ENCODE assay signal across 8 cellular contexts in genomic region chr7:99409192-99409572, GRCh38. TPM values are rescaled to one million over a fixed set of nuclear protein-coding genes. Genes with fewer than 3 reads are reported as not detected.
DNase-seq lines count a peak whose midpoint lies in the region; TF ChIP-seq lines count a peak whose summit lies in the region.

No MANE protein-coding gene starts in this region.

- H3K27me3 ChIP-seq in HUES48 (ENCODE audit: control insufficient read depth, insufficient read depth, low read length) (no peaks in the 10 kb centered on the region), liver (ENCODE audit: control insufficient read depth in 4 of 4, insufficient read depth in 4 of 4, low read length in 3 of 4) (no peaks in the 10 kb centered on the region), tibial nerve (no peaks in the 10 kb centered on the region)

- peak overlapping the region; percentile 77 for H3K4me3 ChIP-seq in HUES48 (ENCODE audit: low read depth, low read length)
- H3K4me3 ChIP-seq in liver (ENCODE audit: low read depth in 1 of 3, low read length in 3 of 3): peak overlapping the region; percentile 86 to 99 (median 97)
- H3K4me3 ChIP-seq in tibial nerve: peak overlapping the region; percentile 74 to 100 (median 95)

- no peak for TF ChIP-seq RAD21 in liver (IDR thresholded peaks at IDR 0.05)

- DNase-seq in T-helper 1 cell (no peak), tibial nerve (ENCODE audit: low spot score in 2 of 2) (no peak), iPS-NIHi11 (ENCODE audit: low spot score) (no peak), NCI-H1417 treated with DMSO at 0.1 percent for 48 hours (lab: John Stamatoyannopoulos, UW) (no peak)

- H3K4me3 Mint-ChIP-seq in T-helper 1 cell treated with Interleukin-12 subunit alpha and Interleukin-12 subunit beta and Interleukin-4 antibody, amounts not matched to agents 30 μg/mL and 1 μg/mL, for 36 hours: peak overlapping the region; percentile 100

- peaks cover 29% of the 10 kb centered on the region for H3K36me3 Mint-ChIP-seq in T-helper 1 cell treated with Interleukin-12 subunit alpha and Interleukin-12 subunit beta and Interleukin-4 antibody, amounts not matched to agents 30 μg/mL and 1 μg/mL, for 36 hours (ENCODE audit: low read depth)

- H3K9me3 Mint-ChIP-seq in T-helper 1 cell treated with Interleukin-12 subunit alpha and Interleukin-12 subunit beta and Interleukin-4 antibody, amounts not matched to agents 30 μg/mL and 1 μg/mL, for 36 hours: no peaks in the 10 kb centered on the region

- H3K9ac ChIP-seq in HUES48 (ENCODE audit: low read depth, low read length) (peak overlapping the region; percentile 100), liver (ENCODE audit: low read depth in 1 of 2, low read length in 2 of 2) (peak overlapping the region; percentile 67 to 91)

- H3K9me3 ChIP-seq in HUES48 (ENCODE audit: control insufficient read depth, insufficient read depth, low read length) (no peaks in the 10 kb centered on the region), liver (ENCODE audit: control insufficient read depth in 4 of 4, low read length in 3 of 4) (no peaks in the 10 kb centered on the region), tibial nerve (no peaks in the 10 kb centered on the region)

- H3K4me1 Mint-ChIP-seq in T-helper 1 cell treated with Interleukin-12 subunit alpha and Interleukin-12 subunit beta and Interleukin-4 antibody, amounts not matched to agents 30 μg/mL and 1 μg/mL, for 36 hours (ENCODE audit: low read depth): peaks cover 37% of the 10 kb centered on the region

- no peak for TF ChIP-seq EP300 in tibial nerve (IDR thresholded peaks at IDR 0.05)

- H3K27me3 Mint-ChIP-seq in T-helper 1 cell treated with Interleukin-12 subunit alpha and Interleukin-12 subunit beta and Interleukin-4 antibody, amounts not matched to agents 30 μg/mL and 1 μg/mL, for 36 hours (ENCODE audit: low read depth): no peaks in the 10 kb centered on the region

- peak overlapping the region; percentile 94 for H3K27ac Mint-ChIP-seq in T-helper 1 cell treated with Interleukin-12 subunit alpha and Interleukin-12 subunit beta and Interleukin-4 antibody, amounts not matched to agents 30 μg/mL and 1 μg/mL, for 36 hours

- TF ChIP-seq POLR2A in tibial nerve (IDR thresholded peaks at IDR 0.05): no peak

- H3K36me3 ChIP-seq in HUES48 (ENCODE audit: control insufficient read depth, insufficient read depth, low read length): peaks cover 50% of the 10 kb centered on the region
- peaks cover 5 to 26% (median 19%) of the 10 kb centered on the region in 4 donors for H3K36me3 ChIP-seq in liver (ENCODE audit: control insufficient read depth in 4 of 4, insufficient read depth in 3 of 4, low read depth in 1 of 4, low read length in 3 of 4)
- H3K36me3 ChIP-seq in tibial nerve: peaks cover 0 to 49% (median 10%) of the 10 kb centered on the region in 3 donors

- TF ChIP-seq CTCF in liver (IDR thresholded peaks at IDR 0.05; ENCODE audit: low read depth, low read length, missing input control): no peak
- TF ChIP-seq CTCF in tibial nerve (IDR thresholded peaks at IDR 0.05): no peak

- H3K27ac ChIP-seq in HUES48 (ENCODE audit: low read depth, low read length): peak overlapping the region; percentile 100
- peak overlapping the region; percentile 100 for H3K27ac ChIP-seq in angular gyrus (ENCODE audit: low read depth, low read length)
- peak overlapping the region; percentile 97 to 99 for H3K27ac ChIP-seq in liver (ENCODE audit: low read depth in 1 of 2, low read length in 2 of 2)
- H3K27ac ChIP-seq in tibial nerve: peak overlapping the region; percentile 95 to 98 (median 96)

- under 1% methylated on average over 18 of the region's 18 CpGs for WGBS in liver
- WGBS in tibial nerve, 2 donors: 0 to 1% methylated on average over 18 of the region's 18 CpGs

- peaks cover 9% of the 10 kb centered on the region; the same call in 1 of the 2 replicates for H3K4me1 ChIP-seq in HUES48 (ENCODE audit: control insufficient read depth, insufficient read depth, low read length)
- peaks cover 3 to 31% (median 25%) of the 10 kb centered on the region in 4 donors for H3K4me1 ChIP-seq in liver (ENCODE audit: control insufficient read depth in 4 of 4, insufficient read depth in 4 of 4, low read length in 3 of 4)
- peaks cover 0 to 57% (median 37%) of the 10 kb centered on the region in 4 donors for H3K4me1 ChIP-seq in tibial nerve

TF ChIP-seq in liver, 16 proteins besides CTCF, POLR2A, EP300 and RAD21:
- TF ChIP-seq FOXA2 (IDR thresholded peaks at IDR 0.05) (no peak), TAF1 (conservative IDR thresholded peaks at IDR 0.05) (no peak), ATF3 (IDR thresholded peaks at IDR 0.05) (no peak), FOXA1 (IDR thresholded peaks at IDR 0.05) (no peak), GABPA (IDR thresholded peaks at IDR 0.05 in 1 of 2, conservative IDR thresholded peaks at IDR 0.05 in 1 of 2) (no peak), JUND (IDR thresholded peaks at IDR 0.05) (no peak), NR2F2 (IDR thresholded peaks at IDR 0.05) (no peak), SP1 (IDR thresholded peaks at IDR 0.05) (no peak), EGR1 (IDR thresholded peaks at IDR 0.05; ENCODE audit: low read depth in 2 of 2) (no peak), YY1 (IDR thresholded peaks at IDR 0.05) (no peak), HNF4A (conservative IDR thresholded peaks at IDR 0.05) (no peak), REST (IDR thresholded peaks at IDR 0.05) (no peak), RXRA (IDR thresholded peaks at IDR 0.05) (no peak), HNF4G (IDR thresholded peaks at IDR 0.05) (no peak)
- TF ChIP-seq, protein P1, sequence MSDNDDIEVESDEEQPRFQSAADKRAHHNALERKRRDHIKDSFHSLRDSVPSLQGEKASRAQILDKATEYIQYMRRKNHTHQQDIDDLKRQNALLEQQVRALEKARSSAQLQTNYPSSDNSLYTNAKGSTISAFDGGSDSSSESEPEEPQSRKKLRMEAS (IDR thresholded peaks at IDR 0.05): no peak
- TF ChIP-seq, protein P2, sequence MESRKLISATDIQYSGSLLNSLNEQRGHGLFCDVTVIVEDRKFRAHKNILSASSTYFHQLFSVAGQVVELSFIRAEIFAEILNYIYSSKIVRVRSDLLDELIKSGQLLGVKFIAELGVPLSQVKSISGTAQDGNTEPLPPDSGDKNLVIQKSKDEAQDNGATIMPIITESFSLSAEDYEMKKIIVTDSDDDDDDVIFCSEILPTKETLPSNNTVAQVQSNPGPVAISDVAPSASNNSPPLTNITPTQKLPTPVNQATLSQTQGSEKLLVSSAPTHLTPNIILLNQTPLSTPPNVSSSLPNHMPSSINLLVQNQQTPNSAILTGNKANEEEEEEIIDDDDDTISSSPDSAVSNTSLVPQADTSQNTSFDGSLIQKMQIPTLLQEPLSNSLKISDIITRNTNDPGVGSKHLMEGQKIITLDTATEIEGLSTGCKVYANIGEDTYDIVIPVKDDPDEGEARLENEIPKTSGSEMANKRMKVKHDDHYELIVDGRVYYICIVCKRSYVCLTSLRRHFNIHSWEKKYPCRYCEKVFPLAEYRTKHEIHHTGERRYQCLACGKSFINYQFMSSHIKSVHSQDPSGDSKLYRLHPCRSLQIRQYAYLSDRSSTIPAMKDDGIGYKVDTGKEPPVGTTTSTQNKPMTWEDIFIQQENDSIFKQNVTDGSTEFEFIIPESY (IDR thresholded peaks at IDR 0.05): no peak

RNA-seq across cellular contexts. Expression of gene BUD31, which starts 0.4 kb away (rescaled TPM):
- total RNA-seq in liver: 10 to 100 TPM; 18.5 to 28.6 TPM
- polyA plus RNA-seq in liver: 10 to 100 TPM; 35.4 to 55.9 TPM
- total RNA-seq in tibial nerve: 10 to 100 TPM; 55.9 to 87.3 (median 75.8) TPM

RNA-seq across cellular contexts. Expression of gene PDAP1, which starts 0.8 kb away (rescaled TPM):
- 10 to 100 TPM; 11.6 to 48.5 TPM for total RNA-seq in liver
- 10 to 100 TPM; 14.6 to 83.6 TPM for polyA plus RNA-seq in liver
- total RNA-seq in tibial nerve: 100 to 1,000 TPM in 1 of 4 donors, 10 to 100 TPM in 3; 65.4 to 107 (median 68.8) TPM

RNA-seq across cellular contexts. Expression of gene PTCD1, which starts 29.4 kb away (rescaled TPM):
- total RNA-seq in liver (1 to 10 TPM; 4.2 to 4.3 TPM), tibial nerve (10 to 100 TPM in 2 of 4 donors, 1 to 10 TPM in 2; 6.9 to 10.8 (median 9.5) TPM)
- 1 to 10 TPM; 3.1 to 3.5 TPM for polyA plus RNA-seq in liver

RNA-seq across cellular contexts. Expression of gene CPSF4, which starts 29.6 kb away (rescaled TPM):
- total RNA-seq in liver: 10 to 100 TPM; 11.5 to 15.3 TPM
- polyA plus RNA-seq in liver: 1 to 10 TPM; 7.1 to 9.6 TPM
- 10 to 100 TPM; 34.3 to 77.9 (median 50.1) TPM for total RNA-seq in tibial nerve

RNA-seq across cellular contexts. Expression of gene ARPC1B, which starts 34.7 kb away (rescaled TPM):
- total RNA-seq in liver: 100 to 1,000 TPM; 111 to 182 TPM
- polyA plus RNA-seq in liver: 100 to 1,000 TPM in 1 of 2 donors, 10 to 100 TPM in 1; 43.9 to 112 TPM
- 100 to 1,000 TPM; 178 to 337 (median 306) TPM for total RNA-seq in tibial nerve
